16 cellular contexts compared by ENCODE assay signal in the genomic region with DNA sequence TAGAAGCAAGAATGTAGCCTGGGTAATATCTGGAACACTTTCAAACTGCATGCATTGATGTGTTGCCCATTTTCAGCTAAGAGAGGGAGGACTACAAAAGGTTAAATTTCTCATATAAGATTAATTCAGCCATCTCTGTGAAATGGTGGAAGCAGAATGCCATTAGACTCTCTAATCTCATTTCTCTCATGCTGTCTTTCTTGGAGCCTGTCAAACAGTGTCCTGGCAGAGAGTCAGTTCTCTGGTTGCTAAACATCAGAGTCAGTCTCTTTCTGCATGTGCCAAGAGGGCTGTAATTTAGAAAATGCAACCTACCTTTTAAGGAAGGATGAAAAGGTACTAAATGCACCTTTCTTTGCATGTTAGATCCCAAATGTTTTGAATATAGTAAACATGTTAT. TPM values are rescaled to one million over a fixed set of nuclear protein-coding genes. Genes with fewer than 3 reads are reported as not detected.
DNase-seq lines count a peak whose midpoint lies in the region; ATAC-seq and TF ChIP-seq lines count a peak whose summit lies in the region.
"Had no signal": no experiment of that assay in that cellular context is flagged by ENCODE, and none has a peak within 500 bp of the region (broad histone marks: within the 10 kb centered on the region; RNA-seq: fewer than 3 reads in every experiment).

No MANE protein-coding gene starts in this region.

- no peaks in the 10 kb centered on the region for H3K9me3 ChIP-seq in heart left ventricle
- H3K9me3 ChIP-seq: left lung, vagina had no signal

- DNase-seq in LNCaP clone FGC (ENCODE audit: low read depth) = peak; percentile 73
- peak in 2 of 5 donors; percentile 39 to 40 for DNase-seq in heart left ventricle
- peak in 6 of 49 donors; percentile 16 to 45 (median 24) for DNase-seq in substantia nigra (lab: John Stamatoyannopoulos, UW)
- no peak for DNase-seq in left colon
- DNase-seq: activated gamma-delta T cell; foreskin melanocyte; left lung; NCI-H1436; NCI-H2227 treated with DMSO at 0.1 percent for 48 hours; stimulated activated CD4-positive, alpha-beta T cell treated with anti-CD3 and anti-CD28 coated beads, Interleukin-2, amount 100 ng/mL, for 24 hours; stimulated activated naive CD8-positive, alpha-beta T cell treated with anti-CD3 and anti-CD28 coated beads, Interleukin-15, amount 100 ng/mL, for 72 hours; T-helper 1 cell had no signal

- intact Hi-C loops in heart left ventricle (cut with DNase I) (loop anchor here in 1 of 10 donors (5.0 kb wide), 1 partner anchor 54 kb away; no protein-coding TSS in a partner anchor), left colon (cut with DNase I, micrococcal nuclease) (no loop called here)

- no peaks in the 10 kb centered on the region for H3K27me3 ChIP-seq in heart left ventricle
- H3K27me3 ChIP-seq: left lung, vagina had no signal

- TF ChIP-seq CTCF in LNCaP clone FGC (IDR thresholded peaks at IDR 0.05; ENCODE audit: control insufficient read depth, extremely low read depth, insufficient read depth) (no peak), VCaP (conservative IDR thresholded peaks at IDR 0.05) (no peak), heart left ventricle (IDR thresholded peaks at IDR 0.05) (no peak)

- ATAC-seq in heart left ventricle = peak; percentile 52 to 76 (median 70)
- no peak for ATAC-seq in left colon
- no peak for ATAC-seq in GM18867 (IDR thresholded peaks at IDR 0.05; ENCODE audit: unreplicated experiment)
- ATAC-seq in HG02840 (IDR thresholded peaks at IDR 0.05; ENCODE audit: low FRiP score, unreplicated experiment) = no peak
- ATAC-seq: left lung; stimulated activated naive CD8-positive, alpha-beta T cell treated with anti-CD3 and anti-CD28 coated beads, Interleukin-15, amount 100 ng/mL, for 72 hours had no signal

- H3K27ac ChIP-seq in VCaP (peak overlapping the region; percentile 94), heart left ventricle (peak overlapping the region in 10 of 12 donors; percentile 8 to 86 (median 57)), substantia nigra (ENCODE audit: low read depth, low read length, poor library complexity, severe bottlenecking) (peak overlapping the region; percentile 73)
- H3K27ac ChIP-seq: left lung had no signal

- peaks cover 0 to 40% (median 13%) of the 10 kb centered on the region in 12 donors for H3K4me1 ChIP-seq in heart left ventricle
- H3K4me1 ChIP-seq: left lung had no signal

- peaks cover 0 to 2% (median 0%) of the 10 kb centered on the region in 9 donors for H3K36me3 ChIP-seq in heart left ventricle
- H3K36me3 ChIP-seq: left lung, vagina had no signal

- H3K4me3 ChIP-seq in LNCaP clone FGC (ENCODE audit: low read depth, low read length) (no peak overlapping the region), heart left ventricle (peak overlapping the region in 7 of 12 donors; percentile 31 to 57 (median 47))
- H3K4me3 ChIP-seq: left lung, vagina had no signal

- TF ChIP-seq POLR2A in heart left ventricle (IDR thresholded peaks at IDR 0.05) = no peak

RNA-seq across cellular contexts. Expression of a gene that starts 0.9 kb away (rescaled TPM):
- 10 to 100 TPM; 11.9 to 60.4 (median 26.0) TPM for total RNA-seq in heart left ventricle
- polyA plus RNA-seq in heart left ventricle = 10 to 100 TPM in 1 of 2 donors, 1 to 10 TPM in 1; 7.1 to 14.9 TPM
- total RNA-seq in left colon = 1 to 10 TPM; 6.0 to 7.3 TPM

Comparison
In these comparisons a context has a peak if more than half of its experiments do, and no peak if none do; other contexts are left out.
1. ATAC-seq: peak in heart left ventricle (4 of 4); none in left colon (single experiment), GM18867 (single experiment) and HG02840 (single experiment).
2. Peak in every context shown above with its lines, with median percentiles within 50 percentile points of each other: H3K27ac ChIP-seq.